ENCODE assay signal across 8 cellular contexts in genomic region chr1:7117599-7118281, GRCh38.
A peak's percentile ranks its signal among the peaks of the same experiment; 100 is the strongest.
DNase-seq lines count a peak whose midpoint lies in the region; ATAC-seq lines count a peak whose summit lies in the region.

No MANE protein-coding gene starts in this region.

- no peak overlapping the region for H3K27ac Mint-ChIP-seq in activated T-cell treated with anti-CD3 and anti-CD28 coated beads, Interleukin-2, amount 50 U/mL, for 24 hours

- no peak overlapping the region for H3K4me3 Mint-ChIP-seq in activated T-cell treated with anti-CD3 and anti-CD28 coated beads, Interleukin-2, amount 50 U/mL, for 24 hours

- no peaks in the 10 kb centered on the region for H3K4me1 Mint-ChIP-seq in activated T-cell treated with anti-CD3 and anti-CD28 coated beads, Interleukin-2, amount 50 U/mL, for 24 hours (ENCODE audit: low read depth)

- H3K36me3 Mint-ChIP-seq in activated T-cell treated with anti-CD3 and anti-CD28 coated beads, Interleukin-2, amount 50 U/mL, for 24 hours (ENCODE audit: low read depth) = no peaks in the 10 kb centered on the region

- peaks cover 6% of the 10 kb centered on the region for H3K27me3 Mint-ChIP-seq in activated T-cell treated with anti-CD3 and anti-CD28 coated beads, Interleukin-2, amount 50 U/mL, for 24 hours

- peak; percentile 33 to 34 for DNase-seq in AML-193 (lab: John Stamatoyannopoulos, UW)
- peak; percentile 100 for DNase-seq in M059J (ENCODE audit: low read depth)
- DNase-seq in amniotic epithelial cell (ENCODE audit: low read depth) = peak; percentile 83
- peak; percentile 94 for DNase-seq in kidney tubule cell (ENCODE audit: low spot score)
- no peak for DNase-seq in activated T-cell treated with anti-CD3 and anti-CD28 coated beads, Interleukin-2, amount 50 U/mL, for 24 hours

- ATAC-seq in HG03108 (IDR thresholded peaks at IDR 0.05; ENCODE audit: unreplicated experiment) = no peak
- no peak for ATAC-seq in HG03457 (IDR thresholded peaks at IDR 0.05; ENCODE audit: unreplicated experiment)
- no peak for ATAC-seq in HG02623 (IDR thresholded peaks at IDR 0.05; ENCODE audit: unreplicated experiment)

- H3K9me3 Mint-ChIP-seq in activated T-cell treated with anti-CD3 and anti-CD28 coated beads, Interleukin-2, amount 50 U/mL, for 24 hours = peaks cover 4% of the 10 kb centered on the region
